ENCODE assay signal across 7 cellular contexts in genomic region chr17:32126746-32127145, GRCh38. TPM values are rescaled to one million over a fixed set of nuclear protein-coding genes. Genes with fewer than 3 reads are reported as not detected.
DNase-seq lines count a peak whose midpoint lies in the region; ATAC-seq, FAIRE-seq and TF ChIP-seq lines count a peak whose summit lies in the region.

No MANE protein-coding gene starts in this region.

- ATAC-seq in activated CD8-positive, alpha-beta T cell treated with anti-CD3 and anti-CD28 coated beads for 36 hours: no peak
- no peak for ATAC-seq in stimulated activated memory B cell treated with anti-CD40 and anti-IgM and Interleukin-4, amounts not matched to agents 10 μg/mL and 1 μg/mL and 100 μg/mL, for 72 hours

- peak overlapping the region; percentile 89 for H3K4me3 Mint-ChIP-seq in activated CD8-positive, alpha-beta T cell treated with anti-CD3 and anti-CD28 coated beads for 36 hours
- no peak overlapping the region for H3K4me3 Mint-ChIP-seq in stimulated activated memory B cell treated with anti-CD40 and anti-IgM and Interleukin-4, amounts not matched to agents 10 μg/mL and 1 μg/mL and 100 μg/mL, for 72 hours
- H3K4me3 Mint-ChIP-seq in endothelial cell (ENCODE audit: unreplicated experiment): no peak overlapping the region

- no peaks in the 10 kb centered on the region for H3K9me1 ChIP-seq in keratinocyte (ENCODE audit: control insufficient read depth, extremely low read depth, insufficient read depth, low read length)

- FAIRE-seq in keratinocyte (lab: Jason Lieb, UNC): no peak

- H3K9me3 ChIP-seq in HUES48 (ENCODE audit: control insufficient read depth, insufficient read depth, low read length) (no peaks in the 10 kb centered on the region), keratinocyte (ENCODE audit: control insufficient read depth, low read depth, low read length) (no peaks in the 10 kb centered on the region)

- no peak overlapping the region for H3K9ac ChIP-seq in HUES48 (ENCODE audit: low read depth, low read length)
- H3K9ac ChIP-seq in keratinocyte (ENCODE audit: control insufficient read depth, extremely low read depth, insufficient read depth, low read length): peak overlapping the region; percentile 92

- H4K20me1 ChIP-seq in keratinocyte (ENCODE audit: control insufficient read depth, extremely low read depth, insufficient read depth, low read length): no peaks in the 10 kb centered on the region

- peak overlapping the region; percentile 94 for H3K27ac Mint-ChIP-seq in activated CD8-positive, alpha-beta T cell treated with anti-CD3 and anti-CD28 coated beads for 36 hours
- H3K27ac Mint-ChIP-seq in stimulated activated memory B cell treated with anti-CD40 and anti-IgM and Interleukin-4, amounts not matched to agents 10 μg/mL and 1 μg/mL and 100 μg/mL, for 72 hours: peak overlapping the region; percentile 86
- no peak overlapping the region for H3K27ac Mint-ChIP-seq in endothelial cell (ENCODE audit: unreplicated experiment)

- H3K27me3 ChIP-seq in HUES48 (ENCODE audit: control insufficient read depth, insufficient read depth, low read length) (no peaks in the 10 kb centered on the region), keratinocyte (ENCODE audit: control insufficient read depth, extremely low read depth, insufficient read depth, low read length) (no peaks in the 10 kb centered on the region)

- H3K27ac ChIP-seq in HUES48 (ENCODE audit: low read depth, low read length): no peak overlapping the region
- peak overlapping the region; percentile 86 for H3K27ac ChIP-seq in keratinocyte (ENCODE audit: control insufficient read depth, insufficient read depth, low read length)

- dilution Hi-C loops in keratinocyte (cut with MboI; ENCODE audit: extremely low pct_ligation_motif_present, low sequenced_read_pairs): no loop called here

- H3K27me3 Mint-ChIP-seq in activated CD8-positive, alpha-beta T cell treated with anti-CD3 and anti-CD28 coated beads for 36 hours: no peaks in the 10 kb centered on the region
- no peaks in the 10 kb centered on the region for H3K27me3 Mint-ChIP-seq in stimulated activated memory B cell treated with anti-CD40 and anti-IgM and Interleukin-4, amounts not matched to agents 10 μg/mL and 1 μg/mL and 100 μg/mL, for 72 hours
- no peaks in the 10 kb centered on the region for H3K27me3 Mint-ChIP-seq in endothelial cell (ENCODE audit: unreplicated experiment)

- H3K9me3 Mint-ChIP-seq in activated CD8-positive, alpha-beta T cell treated with anti-CD3 and anti-CD28 coated beads for 36 hours: no peaks in the 10 kb centered on the region
- H3K9me3 Mint-ChIP-seq in stimulated activated memory B cell treated with anti-CD40 and anti-IgM and Interleukin-4, amounts not matched to agents 10 μg/mL and 1 μg/mL and 100 μg/mL, for 72 hours: no peaks in the 10 kb centered on the region
- H3K9me3 Mint-ChIP-seq in endothelial cell (ENCODE audit: unreplicated experiment): no peaks in the 10 kb centered on the region

- POLR2A ChIA-PET in activated CD8-positive, alpha-beta T cell treated with anti-CD3 and anti-CD28 coated beads for 36 hours (lab: Charles Lee): no interaction called here

- peaks cover 3% of the 10 kb centered on the region for H3K36me3 Mint-ChIP-seq in activated CD8-positive, alpha-beta T cell treated with anti-CD3 and anti-CD28 coated beads for 36 hours (ENCODE audit: low read depth)
- peaks cover 10% of the 10 kb centered on the region for H3K36me3 Mint-ChIP-seq in stimulated activated memory B cell treated with anti-CD40 and anti-IgM and Interleukin-4, amounts not matched to agents 10 μg/mL and 1 μg/mL and 100 μg/mL, for 72 hours
- H3K36me3 Mint-ChIP-seq in endothelial cell (ENCODE audit: low read depth, unreplicated experiment): peaks cover 4% of the 10 kb centered on the region

- intact Hi-C loops in activated CD8-positive, alpha-beta T cell treated with anti-CD3 and anti-CD28 coated beads for 36 hours (cut with micrococcal nuclease): no loop called here

- no peak for DNase-seq in activated CD8-positive, alpha-beta T cell treated with anti-CD3 and anti-CD28 coated beads for 36 hours
- DNase-seq in keratinocyte (ENCODE audit: low read depth, low spot score) (no peak), NOMO-1 treated with dmso at 0.1 percent for 144 hours (lab: John Stamatoyannopoulos, UW; ENCODE audit: unreplicated experiment) (no peak), endothelial cell (ENCODE audit: low spot score) (no peak), NCI-H2081 treated with DMSO at 0.1 percent for 48 hours (lab: John Stamatoyannopoulos, UW) (no peak)

- no peak for TF ChIP-seq CTCF in activated CD8-positive, alpha-beta T cell treated with anti-CD3 and anti-CD28 coated beads for 36 hours (IDR thresholded peaks at IDR 0.05)
- TF ChIP-seq CTCF in keratinocyte (optimal IDR thresholded peaks at IDR 0.05 in 1 of 3, IDR thresholded peaks at IDR 0.05 in 1 of 3, conservative IDR thresholded peaks at IDR 0.05 in 1 of 3; ENCODE audit: extremely low read depth in 1 of 3, insufficient read depth in 2 of 3, low read length in 3 of 3) (no peak), endothelial cell (IDR thresholded peaks at IDR 0.05; ENCODE audit: unreplicated experiment) (no peak)

- CTCF ChIA-PET in activated CD8-positive, alpha-beta T cell treated with anti-CD3 and anti-CD28 coated beads for 36 hours (lab: Charles Lee): interaction anchor here (1.9 to 4.7 kb wide), 3 partner anchors 9 to 18 kb away, joined by 6 to 54 read pairs (median 15); partner anchors contain the start of gene RHOT1

- peak overlapping the region; percentile 90 for H3K4me2 ChIP-seq in keratinocyte (ENCODE audit: control insufficient read depth, extremely low read depth, insufficient read depth, low read depth, low read length)

- H3K4me1 Mint-ChIP-seq in activated CD8-positive, alpha-beta T cell treated with anti-CD3 and anti-CD28 coated beads for 36 hours (ENCODE audit: low read depth): peaks cover 8% of the 10 kb centered on the region
- peaks cover 13% of the 10 kb centered on the region for H3K4me1 Mint-ChIP-seq in stimulated activated memory B cell treated with anti-CD40 and anti-IgM and Interleukin-4, amounts not matched to agents 10 μg/mL and 1 μg/mL and 100 μg/mL, for 72 hours
- no peaks in the 10 kb centered on the region for H3K4me1 Mint-ChIP-seq in endothelial cell (ENCODE audit: unreplicated experiment)

- peak overlapping the region; percentile 88 for H2AFZ ChIP-seq in keratinocyte (ENCODE audit: control insufficient read depth, low read length)

- no peaks in the 10 kb centered on the region for H3K79me2 ChIP-seq in keratinocyte (ENCODE audit: control insufficient read depth, insufficient read depth, low read length)

- peaks cover 5% of the 10 kb centered on the region; the same call in 1 of the 2 replicates for H3K4me1 ChIP-seq in HUES48 (ENCODE audit: control insufficient read depth, insufficient read depth, low read length)
- H3K4me1 ChIP-seq in keratinocyte (ENCODE audit: control insufficient read depth, extremely low read depth, insufficient read depth, low read length): peaks cover 12% of the 10 kb centered on the region

- H3K4me3 ChIP-seq in HUES48 (ENCODE audit: low read depth, low read length): peak overlapping the region; percentile 77; the same call in 1 of the 2 replicates
- peak overlapping the region in 1 of 3 experiments; percentile 90 for H3K4me3 ChIP-seq in keratinocyte (ENCODE audit: control insufficient read depth in 2 of 3, extremely low read depth in 1 of 3, insufficient read depth in 2 of 3, low read depth in 1 of 3, low read length in 3 of 3)

- H3K36me3 ChIP-seq in HUES48 (ENCODE audit: control insufficient read depth, insufficient read depth, low read length) (no peaks in the 10 kb centered on the region), keratinocyte (ENCODE audit: control insufficient read depth in 2 of 2, extremely low read depth in 1 of 2, insufficient read depth in 2 of 2, low read length in 2 of 2) (no peaks in the 10 kb centered on the region)

RNA-seq across cellular contexts. Expression of gene RHOT1, which starts 15.6 kb away (rescaled TPM):
- 10 to 100 TPM; 25.8 to 27.2 TPM for total RNA-seq in activated CD8-positive, alpha-beta T cell treated with anti-CD3 and anti-CD28 coated beads for 36 hours
- polyA plus RNA-seq in keratinocyte: 19.6 to 50.4 TPM (median 34.5 TPM) in 3 replicates
- 19.9 TPM for polyA plus RNA-seq in keratinocyte (2011; ENCODE audit: low read depth)
- 28.2 and 65.7 TPM in 2 replicates for polyA plus RNA-seq in keratinocyte (2011; cell fraction: cytosol; rRNA removed)
- 28.5 and 35.8 TPM in 2 replicates for polyA plus RNA-seq in keratinocyte (2011; cell fraction: nucleus; rRNA removed)
- polyA plus RNA-seq in keratinocyte (2012; ENCODE audit: low replicate concordance): 12.2 and 22.5 TPM in 2 replicates
- polyA minus RNA-seq in keratinocyte: 3.4 to 44.8 TPM (median 25.4 TPM) in 3 replicates
- 28.6 TPM for polyA minus RNA-seq in keratinocyte (2011; cell fraction: cytosol; rRNA and poly(A)+ RNA removed)
- 16.5 and 34.3 TPM in 2 replicates for polyA minus RNA-seq in keratinocyte (2011; cell fraction: nucleus; rRNA and poly(A)+ RNA removed)
- total RNA-seq in endothelial cell (ENCODE audit: unreplicated experiment): 21.4 TPM
